In genomic region chr4:37101686-37102085, GRCh38 we compare ENCODE assay signal across 16 cellular contexts.
DNase-seq lines count a peak whose midpoint lies in the region; ATAC-seq and TF ChIP-seq lines count a peak whose summit lies in the region.
"Had no signal": no experiment of that assay in that cellular context is flagged by ENCODE, and none has a peak within 500 bp of the region (broad histone marks: within the 10 kb centered on the region; RNA-seq: fewer than 3 reads in every experiment).

No MANE protein-coding gene starts in this region.

- WGBS in heart right ventricle, 2 donors = 76 to 86% methylated on average over 2 of the region's 2 CpGs

- H3K4me2 ChIP-seq in OCI-LY3 (ENCODE audit: low read length) = peak overlapping the region; percentile 28
- H3K4me2 ChIP-seq: GM23338 had no signal

- no peaks in the 10 kb centered on the region for H3K36me3 ChIP-seq in OCI-LY3 (replicated peaks; ENCODE audit: low read depth, low read length)
- no peaks in the 10 kb centered on the region for H3K36me3 ChIP-seq in heart right ventricle

- H3K27ac ChIP-seq in OCI-LY3 (ENCODE audit: low read length) (no peak overlapping the region), heart right ventricle (no peak overlapping the region)

- H3K27me3 ChIP-seq in OCI-LY3 (ENCODE audit: low read depth, low read length) = peaks cover 7% of the 10 kb centered on the region; the same call in 1 of the 2 replicates
- H3K27me3 ChIP-seq in heart right ventricle = no peaks in the 10 kb centered on the region

- no peaks in the 10 kb centered on the region for H3K9me3 ChIP-seq in OCI-LY3 (ENCODE audit: insufficient read depth, low read length)
- no peaks in the 10 kb centered on the region for H3K9me3 ChIP-seq in heart right ventricle

- no peaks in the 10 kb centered on the region for H4K20me1 ChIP-seq in OCI-LY3 (ENCODE audit: insufficient read depth, low read length)

- DNase-seq in GM12865 (ENCODE audit: low read depth) (peak; percentile 43), NCI-H1417 treated with DMSO at 0.1 percent for 48 hours (lab: John Stamatoyannopoulos, UW) (no peak), heart right ventricle (no peak)
- DNase-seq: Calu3; CD4-positive, alpha-beta T cell; CD8-positive, alpha-beta memory T cell; COR-L47; DMS53; DMS79 treated with DMSO at 0.1 percent for 48 hours; GF-D8; H9 had no signal

- ATAC-seq in HG02798 (IDR thresholded peaks at IDR 0.05; ENCODE audit: poor library complexity, unreplicated experiment) = peak; percentile 71
- ATAC-seq in HG03457 (IDR thresholded peaks at IDR 0.05; ENCODE audit: unreplicated experiment) = no peak
- no peak for ATAC-seq in heart right ventricle
- ATAC-seq: GM23338, HCT116 had no signal

- no peaks in the 10 kb centered on the region for H3K79me2 ChIP-seq in OCI-LY3 (ENCODE audit: low read length)

- H2AFZ ChIP-seq in OCI-LY3 (ENCODE audit: low read depth, low read length) = no peak overlapping the region
- H2AFZ ChIP-seq: GM23338 had no signal

- H3K9ac ChIP-seq in OCI-LY3 (ENCODE audit: low read length) = no peak overlapping the region

- H3K4me3 ChIP-seq in GM12865 (ENCODE audit: low read depth, low read length) = no peak overlapping the region
- H3K4me3 ChIP-seq in OCI-LY3 (ENCODE audit: low read length) = no peak overlapping the region
- H3K4me3 ChIP-seq in heart right ventricle = no peak overlapping the region
- H3K4me3 ChIP-seq: GM23338 had no signal

- H3K4me1 ChIP-seq in OCI-LY3 (ENCODE audit: low read length) = peaks cover 21% of the 10 kb centered on the region
- H3K4me1 ChIP-seq in heart right ventricle = no peaks in the 10 kb centered on the region

- intact Hi-C loops in heart right ventricle (cut with DNase I) = no loop called here

- TF ChIP-seq CTCF in GM12865 (IDR thresholded peaks at IDR 0.05; ENCODE audit: insufficient read depth, low read depth, low read length, missing control alignments) (no peak), OCI-LY3 (IDR thresholded peaks at IDR 0.05; ENCODE audit: low read depth, low read length) (no peak), heart right ventricle (IDR thresholded peaks at IDR 0.05) (no peak)
